In genomic region chr16:81730090-81731051, GRCh38 we compare ENCODE assay signal across 8 cellular contexts.
DNase-seq lines count a peak whose midpoint lies in the region; TF ChIP-seq lines count a peak whose summit lies in the region.

No MANE protein-coding gene starts in this region.

- CTCF ChIA-PET in HEK293 (lab: Yijun Ruan, JAX), result interaction anchor here (0.5 to 1.6 kb wide), 16 partner anchors 10 to 525 kb away, joined by 3 to 7 read pairs (median 4); partner anchors contain the start of gene GAN

- no peaks in the 10 kb centered on the region for H3K36me3 ChIP-seq in HEK293 (ENCODE audit: control insufficient read depth in 2 of 2, insufficient read depth in 1 of 2, low read length in 2 of 2)

- peak; percentile 92 for DNase-seq in GM03348 (ENCODE audit: low spot score)
- DNase-seq in NCI-H1417 treated with DMSO at 0.1 percent for 48 hours (lab: John Stamatoyannopoulos, UW), result peak; percentile 49
- peak; percentile 55 for DNase-seq in T1000 (lab: John Stamatoyannopoulos, UW)
- DNase-seq in brain pericyte (ENCODE audit: low read depth, low spot score), result peak; percentile 69
- peak; percentile 47 for DNase-seq in skeletal muscle cell (ENCODE audit: low read depth)
- DNase-seq in amniotic stem cell (lab: John Stamatoyannopoulos, UW), result no peak

- H3K27ac ChIP-seq in HEK293 (ENCODE audit: extremely low read depth, low read depth, low read length), result no peak overlapping the region; the same call in 1 of the 2 replicates

- peak; percentile 82 for TF ChIP-seq CTCF in HEK293 (tag by site-specific recombination; IDR thresholded peaks at IDR 0.05)

- POLR2A ChIA-PET in HEK293 (lab: Yijun Ruan, JAX), result no interaction called here

- H3K4me3 ChIP-seq in HEK293 (ENCODE audit: low read depth, low read length), result peak overlapping the region; percentile 19
- H3K4me3 ChIP-seq in iPS-18c (ENCODE audit: insufficient read depth, low read depth, low read length), result peak overlapping the region; percentile 46; the same call in 1 of the 2 replicates
- H3K4me3 ChIP-seq in skeletal muscle cell (ENCODE audit: low read depth, low read length), result peak overlapping the region; percentile 40

- no peaks in the 10 kb centered on the region for H3K4me1 ChIP-seq in HEK293 (ENCODE audit: control insufficient read depth, insufficient read depth, low read length)

- H3K9me3 ChIP-seq in HEK293 (ENCODE audit: control insufficient read depth, insufficient read depth, low read depth, low read length), result no peaks in the 10 kb centered on the region
- no peaks in the 10 kb centered on the region for H3K9me3 ChIP-seq in iPS-18c (ENCODE audit: control insufficient read depth, insufficient read depth, low read length)

TF ChIP-seq in HEK293, 187 proteins besides CTCF, POLR2A, EP300 and RAD21 (continues in another document):
- peak; percentile 53; the same call in 1 of the 2 replicates for TF ChIP-seq SP3 (tag by site-specific recombination; IDR thresholded peaks at IDR 0.05)
- 0 out of 2 replicates have a peak, but pooled peaks have one; percentile 38 for TF ChIP-seq ZBTB21 (tag by site-specific recombination; IDR thresholded peaks at IDR 0.05)
- TF ChIP-seq ZBTB17 (tag by site-specific recombination; IDR thresholded peaks at IDR 0.05), result peak; percentile 76
- TF ChIP-seq ZNF600 (tag by site-specific recombination; IDR thresholded peaks at IDR 0.05), result 0 out of 2 replicates have a peak, but pooled peaks have one; percentile 23
- peak; percentile 98 for TF ChIP-seq GLIS1 (tag by site-specific recombination; IDR thresholded peaks at IDR 0.05)
- 0 out of 2 replicates have a peak, but pooled peaks have one; percentile 5 for TF ChIP-seq PRDM1 (tag by site-specific recombination; IDR thresholded peaks at IDR 0.05)
- no peak for TF ChIP-seq ZNF768 (tag by site-specific recombination; IDR thresholded peaks at IDR 0.05)
- TF ChIP-seq ZBTB11 (tag by site-specific recombination; conservative IDR thresholded peaks at IDR 0.05; ENCODE audit: low read depth), result peak; percentile 36; the same call in 1 of the 2 replicates
- TF ChIP-seq ZXDB (tag by site-specific recombination; IDR thresholded peaks at IDR 0.05), result peak; percentile 72
- TF ChIP-seq KLF7 (tag by site-specific recombination; IDR thresholded peaks at IDR 0.05; ENCODE audit: borderline replicate concordance), result peak; percentile 94
- peak; percentile 55; the same call in 1 of the 2 replicates for TF ChIP-seq ZIC2 (tag by site-specific recombination; IDR thresholded peaks at IDR 0.05)
- TF ChIP-seq ZNF626 (tag by site-specific recombination; IDR thresholded peaks at IDR 0.05), result no peak
- TF ChIP-seq ZNF561 (tag by site-specific recombination; IDR thresholded peaks at IDR 0.05; ENCODE audit: borderline replicate concordance), result peak; percentile 67; the same call in 1 of the 2 replicates
- TF ChIP-seq KLF8 (tag by site-specific recombination; IDR thresholded peaks at IDR 0.05), result peak; percentile 79
- no peak for TF ChIP-seq ZNF548 (tag by site-specific recombination; IDR thresholded peaks at IDR 0.05)
- TF ChIP-seq ZBTB8A (tag by site-specific recombination; IDR thresholded peaks at IDR 0.05), result peak; percentile 40; the same call in 1 of the 2 replicates
- TF ChIP-seq ZNF747 (tag by site-specific recombination; IDR thresholded peaks at IDR 0.05), result no peak
- TF ChIP-seq ZNF610 (tag by site-specific recombination; IDR thresholded peaks at IDR 0.05; ENCODE audit: borderline replicate concordance), result no peak
- peak; percentile 48; the same call in 1 of the 2 replicates for TF ChIP-seq ZNF843 (tag by site-specific recombination; IDR thresholded peaks at IDR 0.05)
- peak; percentile 57; the same call in 1 of the 2 replicates for TF ChIP-seq ZNF629 (tag by site-specific recombination; IDR thresholded peaks at IDR 0.05)
- peak; percentile 29; the same call in 1 of the 2 replicates for TF ChIP-seq KLF9 (tag by site-specific recombination; IDR thresholded peaks at IDR 0.05; ENCODE audit: low read depth)
- TF ChIP-seq EGR2 (tag by site-specific recombination; IDR thresholded peaks at IDR 0.05; ENCODE audit: low read depth), result peak; percentile 40
- TF ChIP-seq KLF17 (tag by site-specific recombination; IDR thresholded peaks at IDR 0.05), result peak; percentile 66; the same call in 1 of the 2 replicates
- TF ChIP-seq ZNF341 (tag by site-specific recombination; IDR thresholded peaks at IDR 0.05; ENCODE audit: low read depth), result 0 out of 2 replicates have a peak, but pooled peaks have one; percentile 32
- TF ChIP-seq ZNF335 (tag by site-specific recombination; conservative IDR thresholded peaks at IDR 0.05), result peak; percentile 92
- TF ChIP-seq IKZF3 (tag by site-specific recombination; IDR thresholded peaks at IDR 0.05), result peak; percentile 83
- TF ChIP-seq ZBTB20 (tag by site-specific recombination; IDR thresholded peaks at IDR 0.05), result peak; percentile 94
- TF ChIP-seq KLF1 (tag by site-specific recombination; IDR thresholded peaks at IDR 0.05), result peak; percentile 93
- no peak; the same call in 1 of the 2 replicates for TF ChIP-seq PRDM10 (tag by site-specific recombination; IDR thresholded peaks at IDR 0.05)
- TF ChIP-seq ZFP41 (tag by site-specific recombination; IDR thresholded peaks at IDR 0.05; ENCODE audit: borderline replicate concordance), result no peak
